In genomic region chr7:131293018-131293417, GRCh38 we compare ENCODE assay signal across 17 cellular contexts. TPM values are rescaled to one million over a fixed set of nuclear protein-coding genes. Genes with fewer than 3 reads are reported as not detected.
DNase-seq lines count a peak whose midpoint lies in the region; ATAC-seq and TF ChIP-seq lines count a peak whose summit lies in the region.
"Had no signal": no experiment of that assay in that cellular context is flagged by ENCODE, and none has a peak within 500 bp of the region (broad histone marks: within the 10 kb centered on the region; RNA-seq: fewer than 3 reads in every experiment).

No MANE protein-coding gene starts in this region.

- H3K36me3 Mint-ChIP-seq in osteocyte (ENCODE audit: unreplicated experiment): no peaks in the 10 kb centered on the region
- H3K36me3 Mint-ChIP-seq: mesothelial cell of epicardium had no signal

- TF ChIP-seq CTCF in RWPE2 (IDR thresholded peaks at IDR 0.05; ENCODE audit: poor library complexity, severe bottlenecking): no peak
- no peak for TF ChIP-seq CTCF in osteoblast (IDR thresholded peaks at IDR 0.05; ENCODE audit: extremely low read depth, low read depth, low read length)
- TF ChIP-seq CTCF in osteocyte (IDR thresholded peaks at IDR 0.05): no peak

- no peak overlapping the region for H3K4me3 Mint-ChIP-seq in osteocyte (ENCODE audit: unreplicated experiment)
- H3K4me3 Mint-ChIP-seq: activated T-helper 17 cell treated with anti-CD3 and anti-CD28 coated beads, Interleukin-2, amount 50 U/mL, for 72 hours; CD14-positive monocyte; mesothelial cell of epicardium had no signal

- H3K4me1 Mint-ChIP-seq in osteocyte (ENCODE audit: unreplicated experiment): no peaks in the 10 kb centered on the region
- H3K4me1 Mint-ChIP-seq: activated T-helper 17 cell treated with anti-CD3 and anti-CD28 coated beads, Interleukin-2, amount 50 U/mL, for 72 hours; CD14-positive monocyte had no signal

- no peak overlapping the region for H3K4me2 ChIP-seq in osteoblast (ENCODE audit: insufficient read depth, low read length)

- no peak overlapping the region for H3K27ac Mint-ChIP-seq in osteocyte (ENCODE audit: unreplicated experiment)
- H3K27ac Mint-ChIP-seq: activated T-helper 17 cell treated with anti-CD3 and anti-CD28 coated beads, Interleukin-2, amount 50 U/mL, for 72 hours; mesothelial cell of epicardium had no signal

- H3K4me3 ChIP-seq in RWPE2 (ENCODE audit: severe bottlenecking): no peak overlapping the region
- H3K4me3 ChIP-seq in osteoblast (ENCODE audit: insufficient read depth, low read length): no peak overlapping the region

- no peaks in the 10 kb centered on the region for H4K20me1 ChIP-seq in osteoblast (ENCODE audit: insufficient read depth, low read length)

- H2AFZ ChIP-seq in osteoblast (ENCODE audit: low read length): no peak overlapping the region

- H3K79me2 ChIP-seq in osteoblast (ENCODE audit: insufficient read depth, low read length): no peaks in the 10 kb centered on the region

- H3K27ac ChIP-seq in RWPE2 (ENCODE audit: poor library complexity, severe bottlenecking) (no peak overlapping the region), osteoblast (ENCODE audit: low read depth, low read length) (no peak overlapping the region)

- ATAC-seq in RWPE2 (ENCODE audit: low read depth) (peak; percentile 33; the same call in 2 of the 3 replicates), GM21423 (IDR thresholded peaks at IDR 0.05; ENCODE audit: unreplicated experiment) (no peak), GM18517 (IDR thresholded peaks at IDR 0.05; ENCODE audit: unreplicated experiment) (no peak)
- ATAC-seq: activated T-helper 17 cell treated with anti-CD3 and anti-CD28 coated beads, Interleukin-2, amount 50 U/mL, for 72 hours had no signal

- H3K9me3 ChIP-seq in RWPE2 (ENCODE audit: severe bottlenecking): no peaks in the 10 kb centered on the region
- H3K9me3 ChIP-seq in osteoblast (ENCODE audit: low read depth, low read length): no peaks in the 10 kb centered on the region

- H3K4me1 ChIP-seq in RWPE2 (ENCODE audit: insufficient read depth, poor library complexity, severe bottlenecking): no peaks in the 10 kb centered on the region
- peaks cover 3% of the 10 kb centered on the region for H3K4me1 ChIP-seq in osteoblast (ENCODE audit: insufficient read depth, low read length)

- peaks cover 13% of the 10 kb centered on the region for H3K27me3 Mint-ChIP-seq in osteocyte (ENCODE audit: unreplicated experiment)
- H3K27me3 Mint-ChIP-seq: activated T-helper 17 cell treated with anti-CD3 and anti-CD28 coated beads, Interleukin-2, amount 50 U/mL, for 72 hours had no signal

- H3K27me3 ChIP-seq in RWPE2 (ENCODE audit: insufficient read depth, poor library complexity, severe bottlenecking): no peaks in the 10 kb centered on the region
- no peaks in the 10 kb centered on the region for H3K27me3 ChIP-seq in osteoblast (ENCODE audit: insufficient read depth, low read length)

- DNase-seq in EL (peak; percentile 30), RWPE2 (ENCODE audit: low spot score) (no peak), fibroblast of peridontal ligament (ENCODE audit: extremely low read depth) (peak; percentile 88), osteoblast (ENCODE audit: insufficient read length, low spot score, missing footprints) (peak; percentile 82), osteocyte (ENCODE audit: extremely low spot score, unreplicated experiment) (no peak)
- DNase-seq in stimulated activated CD4-positive, alpha-beta T cell treated with anti-CD3 and anti-CD28 coated beads, Interleukin-15, amount 100 ng/mL, for 24 hours: no peak
- DNase-seq: activated CD4-positive, alpha-beta T cell treated with anti-CD3 and anti-CD28 coated beads, Interleukin-2, amount 50 U/mL, for 4 hours; amniotic stem cell; DMS79; NCI-H2107; NCI-H774; SIG-M5 had no signal

- no peaks in the 10 kb centered on the region for H3K36me3 ChIP-seq in RWPE2 (ENCODE audit: low read depth)
- no peaks in the 10 kb centered on the region for H3K36me3 ChIP-seq in osteoblast (ENCODE audit: insufficient read depth, low read length)

- H3K9me3 Mint-ChIP-seq in osteocyte (ENCODE audit: unreplicated experiment): no peaks in the 10 kb centered on the region
- H3K9me3 Mint-ChIP-seq: activated T-helper 17 cell treated with anti-CD3 and anti-CD28 coated beads, Interleukin-2, amount 50 U/mL, for 72 hours; mesothelial cell of epicardium had no signal

RNA-seq across cellular contexts. Expression of gene MKLN1, which starts 34.7 kb away (rescaled TPM):
- total RNA-seq in osteoblast (49.8 and 52.8 TPM in 2 replicates), osteocyte (41.4 and 44.1 TPM in 2 replicates)

Comparison
In these comparisons a context has a peak if more than half of its experiments do, and no peak if none do; other contexts are left out.
1. DNase-seq: peak in EL (single experiment), fibroblast of peridontal ligament (single experiment) and osteoblast (single experiment); none in RWPE2 (single experiment), osteocyte (single experiment) and stimulated activated CD4-positive, alpha-beta T cell treated with anti-CD3 and anti-CD28 coated beads, Interleukin-15, amount 100 ng/mL, for 24 hours (single experiment).